31 cellular contexts compared by ENCODE assay signal in genomic region chr6:2934057-2934456, GRCh38.
"Had no signal": no experiment of that assay in that cellular context is flagged by ENCODE, and none has a peak within 500 bp of the region (broad histone marks: within the 10 kb centered on the region; RNA-seq: fewer than 3 reads in every experiment).

No MANE protein-coding gene starts in this region.

- H3K36me3 ChIP-seq: ascending aorta, breast epithelium, cardiac muscle cell, colonic mucosa, gastrocnemius medialis, heart left ventricle had no signal

- H3K36me3 Mint-ChIP-seq: brain had no signal

- H3K4me3 Mint-ChIP-seq: activated CD4-positive, alpha-beta memory T cell treated with anti-CD3 and anti-CD28 coated beads for 36 hours; activated CD4-positive, alpha-beta T cell treated with anti-CD3 and anti-CD28 coated beads for 36 hours; activated CD4-positive, alpha-beta T cell treated with anti-CD3 and anti-CD28 coated beads, Interleukin-2, amount 10 ng/mL, durations not matched to agents 24 days and 14 days; activated CD8-positive, alpha-beta memory T cell treated with anti-CD3 and anti-CD28 coated beads, Interleukin-2, amount 10 ng/mL, durations not matched to agents 7 days and 5 days; activated CD8-positive, alpha-beta T cell treated with anti-CD3 and anti-CD28 coated beads, Interleukin-2, amount 10 ng/mL, durations not matched to agents 7 days and 5 days; activated naive CD4-positive, alpha-beta T cell treated with anti-CD3 and anti-CD28 coated beads for 36 hours; activated naive CD8-positive, alpha-beta T cell treated with anti-CD3 and anti-CD28 coated beads, Interleukin-2, amount 10 ng/mL, durations not matched to agents 7 days and 5 days; activated T-helper 1 cell treated with anti-CD3 and anti-CD28 coated beads, Interleukin-12 subunit alpha, Interleukin-12 subunit beta, Interleukin-2, Interleukin-4 antibody, amounts not matched to agents 30 ng/mL and 10 ng/mL and 1 ng/mL, durations not matched to agents 14 hours and 24 hours and 36 hours; brain; T-helper 17 cell; T-helper 2 cell treated with Interferon-gamma antibody and Interleukin-4, amounts not matched to agents 5 μg/mL and 100 μg/mL, for 36 hours had no signal

- H3K4me3 ChIP-seq: ascending aorta, breast epithelium, cardiac muscle cell, colonic mucosa, gastrocnemius medialis, heart left ventricle had no signal

- ATAC-seq: activated CD4-positive, alpha-beta T cell treated with anti-CD3 and anti-CD28 coated beads for 36 hours; activated CD8-positive, alpha-beta memory T cell treated with anti-CD3 and anti-CD28 coated beads, Interleukin-2, amount 10 ng/mL, durations not matched to agents 7 days and 5 days; activated CD8-positive, alpha-beta T cell treated with anti-CD3 and anti-CD28 coated beads, Interleukin-2, amount 10 ng/mL, durations not matched to agents 7 days and 5 days; activated naive CD4-positive, alpha-beta T cell treated with anti-CD3 and anti-CD28 coated beads, Interleukin-2, amount 50 U/mL, for 72 hours; esophagus mucosa; foreskin keratinocyte; gastrocnemius medialis; heart left ventricle; T-helper 17 cell had no signal

- H3K27me3 Mint-ChIP-seq: activated CD4-positive, alpha-beta memory T cell treated with anti-CD3 and anti-CD28 coated beads for 36 hours; activated CD4-positive, alpha-beta T cell treated with anti-CD3 and anti-CD28 coated beads for 36 hours; activated CD4-positive, alpha-beta T cell treated with anti-CD3 and anti-CD28 coated beads, Interleukin-2, amount 10 ng/mL, durations not matched to agents 24 days and 14 days; activated naive CD8-positive, alpha-beta T cell treated with anti-CD3 and anti-CD28 coated beads, Interleukin-2, amount 10 ng/mL, durations not matched to agents 7 days and 5 days; T-helper 17 cell had no signal

- H3K4me1 ChIP-seq: ascending aorta, breast epithelium, colonic mucosa, foreskin keratinocyte had no signal

- FAIRE-seq: endometrium had no signal

- H3K27ac Mint-ChIP-seq: activated CD4-positive, alpha-beta memory T cell treated with anti-CD3 and anti-CD28 coated beads for 36 hours; activated CD4-positive, alpha-beta T cell treated with anti-CD3 and anti-CD28 coated beads for 36 hours; activated CD4-positive, alpha-beta T cell treated with anti-CD3 and anti-CD28 coated beads, Interleukin-2, amount 10 ng/mL, durations not matched to agents 24 days and 14 days; activated CD8-positive, alpha-beta memory T cell treated with anti-CD3 and anti-CD28 coated beads, Interleukin-2, amount 10 ng/mL, durations not matched to agents 7 days and 5 days; activated CD8-positive, alpha-beta T cell treated with anti-CD3 and anti-CD28 coated beads, Interleukin-2, amount 10 ng/mL, durations not matched to agents 7 days and 5 days; activated naive CD4-positive, alpha-beta T cell treated with anti-CD3 and anti-CD28 coated beads for 36 hours; activated naive CD4-positive, alpha-beta T cell treated with anti-CD3 and anti-CD28 coated beads, Interleukin-2, amount 50 U/mL, for 72 hours; activated naive CD8-positive, alpha-beta T cell treated with anti-CD3 and anti-CD28 coated beads, Interleukin-2, amount 10 ng/mL, durations not matched to agents 7 days and 5 days; activated T-helper 1 cell treated with anti-CD3 and anti-CD28 coated beads, Interleukin-12 subunit alpha, Interleukin-12 subunit beta, Interleukin-2, Interleukin-4 antibody, amounts not matched to agents 30 ng/mL and 10 ng/mL and 1 ng/mL, durations not matched to agents 14 hours and 24 hours and 36 hours; activated T-helper 2 cell treated with anti-CD3 and anti-CD28 coated beads, Interferon-gamma antibody, Interleukin-2, Interleukin-4, amounts not matched to agents 10 μg/mL and 5 μg/mL and 100 μg/mL, durations not matched to agents 14 hours and 24 hours and 36 hours; brain; T-helper 17 cell; T-helper 2 cell treated with Interferon-gamma antibody and Interleukin-4, amounts not matched to agents 5 μg/mL and 100 μg/mL, for 36 hours had no signal

- H3K27ac ChIP-seq: ascending aorta, breast epithelium, cardiac muscle cell, colonic mucosa, foreskin keratinocyte, gastrocnemius medialis, heart left ventricle had no signal

- H3K9me3 ChIP-seq: ascending aorta, breast epithelium, colonic mucosa, gastrocnemius medialis, heart left ventricle had no signal

- H3K27me3 ChIP-seq: ascending aorta, breast epithelium, cardiac muscle cell, colonic mucosa, gastrocnemius medialis, heart left ventricle had no signal

- DNase-seq: activated CD4-positive, alpha-beta memory T cell treated with anti-CD3 and anti-CD28 coated beads for 36 hours; activated CD4-positive, alpha-beta T cell treated with anti-CD3 and anti-CD28 coated beads for 36 hours; activated CD4-positive, alpha-beta T cell treated with anti-CD3 and anti-CD28 coated beads, Interleukin-2, amount 10 ng/mL, durations not matched to agents 24 days and 14 days; activated CD4-positive, CD25-positive, alpha-beta regulatory T cell; activated CD4-positive, CD25-positive, alpha-beta regulatory T cell treated with anti-CD3 and anti-CD28 coated beads, Interleukin-2, amount 50 U/mL, for 72 hours; activated CD8-positive, alpha-beta memory T cell treated with anti-CD3 and anti-CD28 coated beads, Interleukin-2, amount 50 U/mL, for 4 hours; activated naive CD4-positive, alpha-beta T cell treated with anti-CD3 and anti-CD28 coated beads for 36 hours; activated naive CD8-positive, alpha-beta T cell treated with anti-CD3 and anti-CD28 coated beads, Interleukin-2, amount 10 ng/mL, durations not matched to agents 7 days and 5 days; activated T-cell treated with anti-CD3 and anti-CD28 coated beads, Interleukin-2, amount 50 U/mL, for 1 hour; central memory CD4-positive, alpha-beta T cell; cerebellar nuclear complex; effector CD8-positive, alpha-beta T cell; foreskin keratinocyte; gastrocnemius medialis; glutamatergic neuron; heart left ventricle; T-helper 17 cell; T1000 had no signal
